ENCODE assay signal across 11 cellular contexts in the genomic region with DNA sequence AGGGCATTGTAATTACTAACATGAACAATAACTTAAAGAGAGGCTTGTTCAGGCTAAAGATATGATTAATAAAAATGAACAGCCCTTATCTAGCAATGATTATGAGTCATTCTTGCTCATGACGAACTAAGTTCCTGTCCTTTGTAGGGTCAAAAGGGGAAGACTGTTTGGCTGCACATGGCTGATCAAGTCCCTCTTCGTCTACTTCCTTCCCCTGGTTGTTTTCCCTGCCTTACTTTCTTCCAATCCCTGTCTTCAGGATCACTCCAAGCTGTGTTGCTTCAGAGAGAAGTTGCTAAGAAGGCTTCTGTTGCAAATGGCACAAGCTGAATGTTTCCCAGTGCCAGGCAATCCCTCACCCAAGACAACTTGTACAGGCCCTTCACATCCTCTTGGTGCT.
DNase-seq lines count a peak whose midpoint lies in the region; ATAC-seq, FAIRE-seq and TF ChIP-seq lines count a peak whose summit lies in the region.
"Had no signal": no experiment of that assay in that cellular context is flagged by ENCODE, and none has a peak within 500 bp of the region (broad histone marks: within the 10 kb centered on the region; RNA-seq: fewer than 3 reads in every experiment).

No MANE protein-coding gene starts in this region.

- no peak for TF ChIP-seq CTCF in A549 (IDR thresholded peaks at IDR 0.05)
- TF ChIP-seq CTCF in lower lobe of right lung (IDR thresholded peaks at IDR 0.05) = no peak

- DNase-seq in A549 (ENCODE audit: low read depth in 1 of 2, low spot score in 1 of 2) (peak in 1 of 2 experiments; percentile 39), LoVo (ENCODE audit: low spot score) (peak; percentile 35), dermis microvascular lymphatic vessel endothelial cell (ENCODE audit: low read depth in 2 of 2) (peak; percentile 14 to 94), lower lobe of right lung (no peak), DMS79 (lab: John Stamatoyannopoulos, UW) (no peak), NCI-H2029 treated with DMSO at 0.1 percent for 48 hours (lab: John Stamatoyannopoulos, UW) (no peak), NCI-H526 (lab: John Stamatoyannopoulos, UW) (no peak)
- DNase-seq: endodermal cell; stimulated activated CD8-positive, alpha-beta memory T cell treated with anti-CD3 and anti-CD28 coated beads, Interleukin-4, amount 100 ng/mL, for 48 hours had no signal

- no peak for FAIRE-seq in A549 (lab: Jason Lieb, UNC)

- intact Hi-C loops in lower lobe of right lung (cut with DNase I) = no loop called here

- WGBS in A549 (ENCODE audit: missing lambda C conversion rate) = 3% methylated on average over 2 of the region's 2 CpGs

- H3K4me1 ChIP-seq in A549 = peaks cover 15% of the 10 kb centered on the region; the same call in 2 of the 3 replicates
- no peaks in the 10 kb centered on the region for H3K4me1 ChIP-seq in lower lobe of right lung

- CTCF ChIA-PET in A549 (lab: Yijun Ruan, JAX) = interaction anchor here (1.4 kb wide), 1 partner anchor 54 kb away, joined by 3 read pairs; no protein-coding TSS in a partner anchor

- TF ChIP-seq EP300 in A549 (IDR thresholded peaks at IDR 0.05) = no peak

- ATAC-seq in A549 (no peak), lower lobe of right lung (peak; percentile 53 to 64), GM21717 (IDR thresholded peaks at IDR 0.05; ENCODE audit: unreplicated experiment) (no peak)

- peak overlapping the region; percentile 40 for H3K4me2 ChIP-seq in A549

- TF ChIP-seq RAD21 in A549 (conservative IDR thresholded peaks at IDR 0.05 in 1 of 2, IDR thresholded peaks at IDR 0.05 in 1 of 2) = no peak

- no peaks in the 10 kb centered on the region for H3K9me3 ChIP-seq in A549
- no peaks in the 10 kb centered on the region for H3K9me3 ChIP-seq in lower lobe of right lung

- POLR2A ChIA-PET in A549 (lab: Yijun Ruan, JAX) = no interaction called here

- H3K4me3 ChIP-seq in A549 (no peak overlapping the region), lower lobe of right lung (no peak overlapping the region)
- H3K4me3 ChIP-seq: SK-N-MC had no signal

- TF ChIP-seq POLR2A in A549 (IDR thresholded peaks at IDR 0.05; ENCODE audit: low read length) = no peak

- H3K27ac ChIP-seq in A549 (peak overlapping the region; percentile 48 to 69), lower lobe of right lung (no peak overlapping the region)
- H3K27ac ChIP-seq: SK-N-MC had no signal

- no peaks in the 10 kb centered on the region for H3K27me3 ChIP-seq in lower lobe of right lung (ENCODE audit: low read depth)

- no peaks in the 10 kb centered on the region for H3K36me3 ChIP-seq in lower lobe of right lung

TF ChIP-seq in A549, 52 proteins besides CTCF, POLR2A, EP300 and RAD21:
- TF ChIP-seq JUNB (IDR thresholded peaks at IDR 0.05) (0 out of 2 replicates have a peak, but pooled peaks have one; percentile 15), PHF8 (IDR thresholded peaks at IDR 0.05; ENCODE audit: borderline replicate concordance, low read depth) (no peak), BCL3 (IDR thresholded peaks at IDR 0.05) (no peak), SMC3 (IDR thresholded peaks at IDR 0.05) (no peak), HEYL (CRISPR knock-in tag; IDR thresholded peaks at IDR 0.05) (no peak), FOSL2 (IDR thresholded peaks at IDR 0.05) (no peak), FOSL2 (CRISPR knock-in tag; IDR thresholded peaks at IDR 0.05) (peak; percentile 47), BHLHE40 (IDR thresholded peaks at IDR 0.05; ENCODE audit: low read depth, low read length) (no peak)

Comparison
In these comparisons a context has a peak if more than half of its experiments do, and no peak if none do; other contexts are left out.
1. ATAC-seq: peak in lower lobe of right lung (2 of 2); none in A549 (0 of 2) and GM21717 (single experiment).
2. DNase-seq: peak in LoVo (single experiment) and dermis microvascular lymphatic vessel endothelial cell (2 of 2); none in lower lobe of right lung (single experiment), DMS79 (single experiment), NCI-H2029 treated with DMSO at 0.1 percent for 48 hours (single experiment) and NCI-H526 (0 of 2).